Comparison of ENCODE assay signal across 30 cellular contexts in the genomic region with DNA sequence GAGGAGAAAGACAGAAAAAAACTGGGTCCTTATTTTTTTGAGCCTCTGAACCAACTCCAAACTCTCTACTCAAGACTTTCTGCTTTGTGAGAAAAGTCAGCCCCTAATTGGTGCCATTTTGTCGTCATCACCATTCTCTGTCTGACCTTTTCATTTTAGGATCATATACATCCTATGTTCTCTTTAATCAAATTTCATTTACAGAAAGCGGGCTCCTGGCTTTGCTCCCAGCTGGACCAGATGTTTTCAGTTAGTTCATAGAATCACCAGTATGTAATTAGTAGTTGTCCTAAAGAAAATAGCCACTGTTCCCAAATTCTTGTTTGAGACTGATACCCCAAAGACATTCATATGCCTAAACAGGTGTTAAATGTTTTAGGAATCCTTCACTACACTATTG.
"Had no signal": no experiment of that assay in that cellular context is flagged by ENCODE, and none has a peak within 500 bp of the region (broad histone marks: within the 10 kb centered on the region; RNA-seq: fewer than 3 reads in every experiment).

No MANE protein-coding gene starts in this region.

- H3K36me3 ChIP-seq: adrenal gland, colonic mucosa, gastrocnemius medialis, heart left ventricle, WERI-Rb-1 had no signal

- H3K4me1 ChIP-seq: adrenal gland, body of pancreas, colonic mucosa, foreskin keratinocyte, gastrocnemius medialis, heart left ventricle had no signal

- H3K4me3 ChIP-seq: adrenal gland, body of pancreas, colonic mucosa, gastrocnemius medialis, heart left ventricle had no signal

- H3K27me3 ChIP-seq: adrenal gland, body of pancreas, colonic mucosa, foreskin keratinocyte, gastrocnemius medialis, heart left ventricle had no signal

- ATAC-seq: activated CD4-positive, CD25-positive, alpha-beta regulatory T cell treated with anti-CD3 and anti-CD28 coated beads, Interleukin-2, amount 50 U/mL, for 24 hours; activated CD8-positive, alpha-beta T cell treated with anti-CD3 and anti-CD28 coated beads for 36 hours; activated T-cell treated with anti-CD3 and anti-CD28 coated beads, Interleukin-2, amount 50 U/mL, for 4 hours; activated T-helper 17 cell treated with anti-CD3 and anti-CD28 coated beads, Interleukin-2, amount 50 U/mL, for 72 hours; body of pancreas; esophagus mucosa; foreskin keratinocyte; gastrocnemius medialis; heart left ventricle had no signal

- H3K9me3 ChIP-seq: adrenal gland, body of pancreas, colonic mucosa, gastrocnemius medialis, heart left ventricle had no signal

- DNase-seq: activated B cell treated with CpG ODN at 0.5 μM for 24 hours; activated CD4-positive, alpha-beta T cell treated with anti-CD3 and anti-CD28 coated beads for 48 hours; activated CD4-positive, alpha-beta T cell treated with anti-CD3 and anti-CD28 coated beads, Interleukin-2, amount 50 U/mL, for 1 hour; activated CD4-positive, alpha-beta T cell treated with anti-CD3 and anti-CD28 coated beads, Interleukin-2, amount 50 U/mL, for 48 hours; activated CD8-positive, alpha-beta memory T cell treated with anti-CD3 and anti-CD28 coated beads for 24 hours; activated CD8-positive, alpha-beta T cell treated with anti-CD3 and anti-CD28 coated beads for 36 hours; activated effector memory CD4-positive, alpha-beta T cell treated with Interleukin-2 at 50 U/mL for 16 hours; activated gamma-delta T cell treated with Interleukin-2 at 50 U/mL for 16 hours; activated naive CD4-positive, alpha-beta T cell treated with anti-CD3 and anti-CD28 coated beads, Interleukin-2, amount 50 U/mL, for 16 hours; activated naive CD4-positive, alpha-beta T cell treated with Interleukin-2 at 50 U/mL for 16 hours; activated T-cell treated with anti-CD3 and anti-CD28 coated beads, Interleukin-2, amount 50 U/mL, for 4 hours; adrenal gland; amygdala; aorta; body of pancreas; caudate nucleus; cerebellar nuclear complex; colonic mucosa; effector memory CD4-positive, alpha-beta T cell; endodermal cell; foreskin keratinocyte; gastrocnemius medialis; glutamatergic neuron; heart left ventricle; hypothalamus; T1000; WERI-Rb-1 had no signal
